In the genomic region with DNA sequence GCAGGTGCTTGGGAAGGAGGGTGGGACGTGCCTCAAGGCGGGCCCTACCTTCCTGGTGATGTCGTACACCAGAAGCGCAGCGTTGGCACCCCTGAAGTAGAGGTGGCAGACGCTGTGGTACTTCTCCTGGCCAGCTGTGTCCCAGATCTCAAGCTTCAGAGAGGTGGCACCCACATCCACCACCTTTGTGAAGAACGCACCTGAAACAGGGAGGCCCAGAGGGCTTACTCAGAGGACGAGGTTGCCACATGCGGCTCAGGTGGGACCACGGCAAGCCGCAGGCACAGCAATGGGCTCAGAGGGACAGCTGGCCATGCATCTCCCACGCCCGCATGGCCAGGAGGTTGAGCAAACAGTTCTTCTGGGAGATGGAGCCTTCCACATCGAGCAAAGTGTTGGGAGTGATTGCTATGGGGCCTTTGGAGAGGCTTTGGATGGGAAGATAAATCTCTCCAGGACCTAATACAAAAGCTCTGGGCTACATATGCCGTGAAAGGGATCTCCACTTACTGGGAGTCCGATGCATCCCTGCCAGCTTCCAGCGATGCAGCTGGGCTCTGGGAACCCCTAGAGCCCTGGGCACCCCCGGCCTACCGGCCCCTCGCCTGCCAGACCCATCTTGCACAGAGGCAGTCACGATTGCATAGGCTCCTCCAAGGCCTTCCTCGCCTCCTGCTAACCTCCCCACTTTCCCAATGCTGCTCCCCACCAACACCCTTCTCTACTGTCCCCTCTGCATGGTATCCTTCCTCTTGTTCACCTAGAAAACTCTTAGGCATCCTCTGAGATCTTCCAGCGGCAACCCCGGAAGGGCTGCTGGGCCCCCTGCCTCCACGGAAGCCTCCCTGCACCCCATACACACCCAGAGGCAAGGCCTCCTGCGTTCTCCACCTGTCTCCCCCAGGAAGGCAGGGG, we compare ENCODE assay signal across 1 cellular context.
TF ChIP-seq lines count a peak whose summit lies in the region.

No MANE protein-coding gene starts in this region.

TF ChIP-seq in H1, 55 proteins besides CTCF, POLR2A, EP300 and RAD21:
- TF ChIP-seq RNF2 (IDR thresholded peaks at IDR 0.05; ENCODE audit: borderline replicate concordance, low read depth, low read length, missing control alignments, poor library complexity, severe bottlenecking) = no peak
- no peak for TF ChIP-seq TAF7 (optimal IDR thresholded peaks at IDR 0.05; ENCODE audit: borderline replicate concordance, low read depth, low read length)
- no peak for TF ChIP-seq GTF2F1 (IDR thresholded peaks at IDR 0.05; ENCODE audit: borderline replicate concordance, low read depth, low read length)
- no peak for TF ChIP-seq SAP30 (IDR thresholded peaks at IDR 0.05; ENCODE audit: insufficient read depth, insufficient replicate concordance, low read length)
- no peak for TF ChIP-seq RBBP5 (IDR thresholded peaks at IDR 0.05; ENCODE audit: borderline replicate concordance, low read depth, low read length)
- peak; percentile 54; the same call in 1 of the 2 replicates for TF ChIP-seq POLR2AphosphoS5 (IDR thresholded peaks at IDR 0.05; ENCODE audit: low read depth, low read length)
- no peak for TF ChIP-seq RXRA (IDR thresholded peaks at IDR 0.05; ENCODE audit: insufficient read depth, low read depth, low read length)
